Comparison of ENCODE assay signal across 1 cellular context in the genomic region with DNA sequence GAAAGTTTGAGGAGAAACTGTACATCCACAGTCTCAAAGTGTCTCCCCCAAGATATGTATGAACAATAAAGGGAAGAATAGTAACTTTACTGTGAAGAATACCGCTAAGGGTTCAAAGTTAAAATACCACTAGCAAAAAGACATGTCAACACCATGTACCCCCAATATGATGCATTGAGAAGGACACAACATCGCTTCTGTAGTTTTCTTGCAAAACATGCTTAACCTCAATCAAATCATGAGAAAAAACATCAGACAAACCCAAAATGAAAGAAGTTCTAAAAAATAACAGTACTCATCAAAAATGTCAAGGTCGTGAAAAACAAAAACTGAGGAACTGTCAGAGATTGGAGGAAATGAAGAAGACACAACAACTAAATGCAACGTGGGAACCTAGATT.
TF ChIP-seq lines count a peak whose summit lies in the region.

No MANE protein-coding gene starts in this region.

TF ChIP-seq in SK-N-SH, 30 proteins besides CTCF, POLR2A, EP300 and RAD21:
- TF ChIP-seq GABPA (IDR thresholded peaks at IDR 0.05; ENCODE audit: low read depth) = no peak
- TF ChIP-seq, protein P1, sequence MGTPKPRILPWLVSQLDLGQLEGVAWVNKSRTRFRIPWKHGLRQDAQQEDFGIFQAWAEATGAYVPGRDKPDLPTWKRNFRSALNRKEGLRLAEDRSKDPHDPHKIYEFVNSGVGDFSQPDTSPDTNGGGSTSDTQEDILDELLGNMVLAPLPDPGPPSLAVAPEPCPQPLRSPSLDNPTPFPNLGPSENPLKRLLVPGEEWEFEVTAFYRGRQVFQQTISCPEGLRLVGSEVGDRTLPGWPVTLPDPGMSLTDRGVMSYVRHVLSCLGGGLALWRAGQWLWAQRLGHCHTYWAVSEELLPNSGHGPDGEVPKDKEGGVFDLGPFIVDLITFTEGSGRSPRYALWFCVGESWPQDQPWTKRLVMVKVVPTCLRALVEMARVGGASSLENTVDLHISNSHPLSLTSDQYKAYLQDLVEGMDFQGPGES (IDR thresholded peaks at IDR 0.05; ENCODE audit: low read depth, low read length) = no peak
- TF ChIP-seq SIN3A (IDR thresholded peaks at IDR 0.05; ENCODE audit: borderline replicate concordance, low read depth, low read length) = no peak
- TF ChIP-seq, protein P2, sequence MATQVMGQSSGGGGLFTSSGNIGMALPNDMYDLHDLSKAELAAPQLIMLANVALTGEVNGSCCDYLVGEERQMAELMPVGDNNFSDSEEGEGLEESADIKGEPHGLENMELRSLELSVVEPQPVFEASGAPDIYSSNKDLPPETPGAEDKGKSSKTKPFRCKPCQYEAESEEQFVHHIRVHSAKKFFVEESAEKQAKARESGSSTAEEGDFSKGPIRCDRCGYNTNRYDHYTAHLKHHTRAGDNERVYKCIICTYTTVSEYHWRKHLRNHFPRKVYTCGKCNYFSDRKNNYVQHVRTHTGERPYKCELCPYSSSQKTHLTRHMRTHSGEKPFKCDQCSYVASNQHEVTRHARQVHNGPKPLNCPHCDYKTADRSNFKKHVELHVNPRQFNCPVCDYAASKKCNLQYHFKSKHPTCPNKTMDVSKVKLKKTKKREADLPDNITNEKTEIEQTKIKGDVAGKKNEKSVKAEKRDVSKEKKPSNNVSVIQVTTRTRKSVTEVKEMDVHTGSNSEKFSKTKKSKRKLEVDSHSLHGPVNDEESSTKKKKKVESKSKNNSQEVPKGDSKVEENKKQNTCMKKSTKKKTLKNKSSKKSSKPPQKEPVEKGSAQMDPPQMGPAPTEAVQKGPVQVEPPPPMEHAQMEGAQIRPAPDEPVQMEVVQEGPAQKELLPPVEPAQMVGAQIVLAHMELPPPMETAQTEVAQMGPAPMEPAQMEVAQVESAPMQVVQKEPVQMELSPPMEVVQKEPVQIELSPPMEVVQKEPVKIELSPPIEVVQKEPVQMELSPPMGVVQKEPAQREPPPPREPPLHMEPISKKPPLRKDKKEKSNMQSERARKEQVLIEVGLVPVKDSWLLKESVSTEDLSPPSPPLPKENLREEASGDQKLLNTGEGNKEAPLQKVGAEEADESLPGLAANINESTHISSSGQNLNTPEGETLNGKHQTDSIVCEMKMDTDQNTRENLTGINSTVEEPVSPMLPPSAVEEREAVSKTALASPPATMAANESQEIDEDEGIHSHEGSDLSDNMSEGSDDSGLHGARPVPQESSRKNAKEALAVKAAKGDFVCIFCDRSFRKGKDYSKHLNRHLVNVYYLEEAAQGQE (IDR thresholded peaks at IDR 0.05; ENCODE audit: low read depth, low read length) = no peak
